ENCODE assay signal across 19 cellular contexts in the genomic region with DNA sequence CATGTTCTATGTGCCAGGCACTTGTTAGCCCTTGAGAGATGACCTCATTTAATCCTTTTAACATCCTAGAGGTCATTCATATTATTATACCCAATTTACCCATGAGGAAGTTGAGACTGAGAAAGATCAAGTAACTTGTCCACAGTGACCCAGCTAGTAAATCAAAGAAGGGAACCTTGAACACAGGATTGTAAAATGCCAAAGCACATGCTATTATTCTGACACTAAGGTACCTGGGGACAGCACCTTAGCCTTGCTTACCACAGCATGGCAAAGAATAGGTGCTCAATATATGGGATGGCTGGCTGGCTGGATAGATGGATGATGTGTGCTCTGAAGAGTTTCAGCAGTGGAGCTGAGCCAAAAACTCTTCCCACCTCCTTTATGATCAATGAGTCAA. TPM values are rescaled to one million over a fixed set of nuclear protein-coding genes. Genes with fewer than 3 reads are reported as not detected.
"Had no signal": no experiment of that assay in that cellular context is flagged by ENCODE, and none has a peak within 500 bp of the region (broad histone marks: within the 10 kb centered on the region; RNA-seq: fewer than 3 reads in every experiment).

No MANE protein-coding gene starts in this region.

- H3K4me3 Mint-ChIP-seq: activated CD8-positive, alpha-beta T cell treated with anti-CD3 and anti-CD28 coated beads, Interleukin-2, amount 10 ng/mL, durations not matched to agents 7 days and 5 days; activated naive CD8-positive, alpha-beta T cell; naive thymus-derived CD4-positive, alpha-beta T cell; stimulated activated naive CD8-positive, alpha-beta T cell treated with anti-CD3 and anti-CD28 coated beads, Interleukin-15, Interleukin-2, amounts not matched to agents 100 ng/mL and 50 ng/mL, for 24 hours had no signal

- H3K27ac Mint-ChIP-seq: activated CD8-positive, alpha-beta T cell treated with anti-CD3 and anti-CD28 coated beads, Interleukin-2, amount 10 ng/mL, durations not matched to agents 7 days and 5 days; activated naive CD8-positive, alpha-beta T cell; naive thymus-derived CD4-positive, alpha-beta T cell; stimulated activated naive CD8-positive, alpha-beta T cell treated with anti-CD3 and anti-CD28 coated beads, Interleukin-15, Interleukin-2, amounts not matched to agents 100 ng/mL and 50 ng/mL, for 24 hours had no signal

- H3K9me3 Mint-ChIP-seq: naive thymus-derived CD4-positive, alpha-beta T cell; stimulated activated naive CD8-positive, alpha-beta T cell treated with anti-CD3 and anti-CD28 coated beads, Interleukin-15, Interleukin-2, amounts not matched to agents 100 ng/mL and 50 ng/mL, for 24 hours had no signal

- ATAC-seq: activated CD8-positive, alpha-beta T cell treated with anti-CD3 and anti-CD28 coated beads, Interleukin-2, amount 10 ng/mL, durations not matched to agents 7 days and 5 days; gastroesophageal sphincter; naive thymus-derived CD4-positive, alpha-beta T cell had no signal

- H3K27me3 ChIP-seq: gastroesophageal sphincter, ovary, spleen, thyroid gland had no signal

- H3K9me3 ChIP-seq: gastroesophageal sphincter, neutrophil, ovary, prostate gland, spleen, thyroid gland had no signal

- H3K27ac ChIP-seq: coronary artery, epithelial cell of prostate, gastroesophageal sphincter, neutrophil, ovary, prostate gland, spleen, thyroid gland had no signal

- H3K4me3 ChIP-seq: coronary artery, gastroesophageal sphincter, ovary, prostate gland, spleen, thyroid gland had no signal

- H3K36me3 Mint-ChIP-seq: activated naive CD8-positive, alpha-beta T cell; naive thymus-derived CD4-positive, alpha-beta T cell had no signal

- H3K36me3 ChIP-seq: gastroesophageal sphincter, neutrophil, ovary, prostate gland, spleen, thyroid gland had no signal

- H3K4me1 ChIP-seq: gastroesophageal sphincter, prostate gland had no signal

- DNase-seq: activated CD4-positive, alpha-beta T cell treated with anti-CD3 and anti-CD28 coated beads for 1 hour; activated CD4-positive, alpha-beta T cell treated with anti-CD3 and anti-CD28 coated beads, Interleukin-2, amount 50 U/mL, for 1 hour; activated CD8-positive, alpha-beta T cell treated with anti-CD3 and anti-CD28 coated beads, Interleukin-2, amount 10 ng/mL, durations not matched to agents 7 days and 5 days; cerebellar nuclear complex; mesenchymal stem cell; naive thymus-derived CD4-positive, alpha-beta T cell; ovary; spleen; stimulated activated CD4-positive, alpha-beta T cell treated with anti-CD3 and anti-CD28 coated beads, Interleukin-4, amount 100 ng/mL, for 1 hour; T-helper 9 cell; thyroid gland had no signal

RNA-seq across cellular contexts. Expression of a gene that starts 16.5 kb away (rescaled TPM):
- total RNA-seq: activated CD8-positive, alpha-beta T cell treated with anti-CD3 and anti-CD28 coated beads, Interleukin-2, amount 10 ng/mL, durations not matched to agents 7 days and 5 days; naive thymus-derived CD4-positive, alpha-beta T cell; T-helper 1 cell treated with Interleukin-12 subunit alpha and Interleukin-12 subunit beta and Interleukin-4 antibody, amounts not matched to agents 30 ng/mL and 1 ng/mL, for 36 hours had no signal
